Comparison of ENCODE assay signal across 8 cellular contexts in genomic region chrX:12946838-12947544, GRCh38. TPM values are rescaled to one million over a fixed set of nuclear protein-coding genes. Genes with fewer than 3 reads are reported as not detected.
A peak's percentile ranks its signal among the peaks of the same experiment; 100 is the strongest.
DNase-seq lines count a peak whose midpoint lies in the region; ATAC-seq and TF ChIP-seq lines count a peak whose summit lies in the region.

No MANE protein-coding gene starts in this region.

- CTCF ChIA-PET in Caco-2 (lab: Charles Lee), result interaction anchor here (0.5 to 1.7 kb wide), 15 partner anchors 23 to 560 kb away, joined by 3 to 30 read pairs (median 5); partner anchors contain the start of gene TMSB4X

- H3K4me3 ChIP-seq in Caco-2 (ENCODE audit: low read depth, low read length) (no peak overlapping the region), left lung (no peak overlapping the region)

- peak overlapping the region; percentile 81 for H3K27ac Mint-ChIP-seq in Caco-2 (ENCODE audit: unreplicated experiment)

- peak overlapping the region; percentile 58 for H3K27ac ChIP-seq in left lung

- H3K27me3 ChIP-seq in Caco-2 (replicated peaks; ENCODE audit: control insufficient read depth, insufficient read depth, low read length) (no peaks in the 10 kb centered on the region), left lung (no peaks in the 10 kb centered on the region)

- POLR2A ChIA-PET in Caco-2 (lab: Charles Lee), result interaction anchor here (0.5 to 1.1 kb wide), 2 partner anchors 29 to 31 kb away, joined by 3 to 4 read pairs; no protein-coding TSS in a partner anchor

- H3K27me3 Mint-ChIP-seq in Caco-2 (ENCODE audit: insufficient read depth, unreplicated experiment), result no peaks in the 10 kb centered on the region

- intact Hi-C loops in Caco-2 (cut with micrococcal nuclease; ENCODE audit: unreplicated experiment), result loop anchor here (1.0 kb wide), 4 partner anchors 41 to 541 kb away; no protein-coding TSS in a partner anchor
- intact Hi-C loops in left lung (cut with DNase I), result loop anchor here in 1 of 2 donors (5.0 kb wide), 1 partner anchor 540 kb away; no protein-coding TSS in a partner anchor

- no peaks in the 10 kb centered on the region for H3K9me3 ChIP-seq in Caco-2
- no peaks in the 10 kb centered on the region for H3K9me3 ChIP-seq in left lung

- no peaks in the 10 kb centered on the region for H3K9me3 Mint-ChIP-seq in Caco-2 (ENCODE audit: unreplicated experiment)

- TF ChIP-seq CTCF in Caco-2 (IDR thresholded peaks at IDR 0.05; ENCODE audit: insufficient read depth in 1 of 2, low read depth in 1 of 2, low read length in 1 of 2, severe bottlenecking in 1 of 2, unreplicated experiment in 1 of 2) (peak; percentile 83 to 86), left lung (IDR thresholded peaks at IDR 0.05) (peak; percentile 85 to 97)

- H3K36me3 ChIP-seq in Caco-2 (ENCODE audit: control insufficient read depth, insufficient read depth, low read length) (no peaks in the 10 kb centered on the region), left lung (no peaks in the 10 kb centered on the region)

- no peak overlapping the region for H3K4me3 Mint-ChIP-seq in Caco-2 (ENCODE audit: unreplicated experiment)

- no peaks in the 10 kb centered on the region for H3K4me1 Mint-ChIP-seq in Caco-2 (ENCODE audit: low read depth, unreplicated experiment)

- H3K4me1 ChIP-seq in Caco-2 (peaks cover 24% of the 10 kb centered on the region), left lung (peaks cover 6 to 33% of the 10 kb centered on the region in 2 donors)

- no TSS peak for BruUV-seq in Caco-2 (replicated peaks; lab: Mats Ljungman, UMichigan)

- H3K36me3 Mint-ChIP-seq in Caco-2 (ENCODE audit: insufficient read depth, unreplicated experiment), result no peaks in the 10 kb centered on the region

- ATAC-seq in HG02852 (IDR thresholded peaks at IDR 0.05; ENCODE audit: unreplicated experiment), result peak; percentile 21
- peak; percentile 92 for ATAC-seq in left lung
- ATAC-seq in HG03521 (IDR thresholded peaks at IDR 0.05; ENCODE audit: unreplicated experiment), result no peak

- peak; percentile 77 to 81 for DNase-seq in Caco-2
- peak; percentile 62 for DNase-seq in NCI-H446 treated with DMSO at 0.1 percent for 48 hours (lab: John Stamatoyannopoulos, UW)
- DNase-seq in activated CD4-positive, CD25-positive, alpha-beta regulatory T cell treated with anti-CD3 and anti-CD28 coated beads, Interleukin-2, amount 50 U/mL, for 72 hours, result peak; percentile 74
- DNase-seq in dedifferentiated amniotic fluid mesenchymal stem cell (ENCODE audit: extremely low spot score), result peak; percentile 89
- peak in 1 of 2 donors; percentile 65 for DNase-seq in left lung
- DNase-seq in stimulated activated CD4-positive, alpha-beta T cell treated with anti-CD3 and anti-CD28 coated beads, TNF-alpha, amount 100 ng/mL, for 24 hours (ENCODE audit: low read depth in 3 of 3), result peak in 2 of 3 experiments; percentile 62 to 64

RNA-seq across cellular contexts. Expression of gene TMSB4X, which starts 27.9 kb away (rescaled TPM):
- total RNA-seq in Caco-2 (2022) (1,007 and 1,095 TPM in 2 replicates), left lung (1,000 to 10,000 TPM; 4,574 to 4,791 TPM)

RNA-seq across cellular contexts. Expression of gene TLR8, which starts 40.6 kb away (rescaled TPM):
- total RNA-seq in Caco-2 (2022) (not detected in 2 replicates), left lung (10 to 100 TPM in 1 of 2 donors, 1 to 10 TPM in 1; 5.7 to 24.6 TPM)
